In the genomic region with DNA sequence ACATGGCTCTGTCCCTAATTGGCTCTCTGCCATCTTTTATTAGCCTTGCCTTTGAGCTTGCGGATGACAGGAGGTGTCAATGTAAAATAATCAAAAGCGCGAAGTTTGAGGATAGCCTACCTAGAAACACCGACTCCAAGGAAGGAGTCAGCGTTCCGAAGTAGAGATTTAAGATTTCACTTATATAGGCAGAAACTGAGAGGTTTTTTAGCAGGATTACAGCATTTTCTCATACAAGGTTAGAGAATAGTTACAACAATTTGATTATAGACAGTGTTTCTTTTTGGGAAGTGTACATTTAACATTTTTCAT, we compare ENCODE assay signal across 8 cellular contexts. TPM values are rescaled to one million over a fixed set of nuclear protein-coding genes. Genes with fewer than 3 reads are reported as not detected.
DNase-seq lines count a peak whose midpoint lies in the region; ATAC-seq and TF ChIP-seq lines count a peak whose summit lies in the region.

No MANE protein-coding gene starts in this region.

- CTCF ChIA-PET in AG04450 (lab: Charles Lee) = interaction anchor here (0.9 to 1.0 kb wide), 2 partner anchors 78 to 210 kb away, joined by 3 to 4 read pairs; no protein-coding TSS in a partner anchor

- H3K4me3 Mint-ChIP-seq in endothelial cell (ENCODE audit: unreplicated experiment) = peak overlapping the region; percentile 94

- POLR2A ChIA-PET in AG04450 (lab: Yijun Ruan, JAX) = interaction anchor here (0.6 to 1.4 kb wide), 7 partner anchors 11 to 452 kb away, joined by 3 to 4 read pairs (median 3); a partner anchor contains a TSS

- H3K36me3 ChIP-seq in psoas muscle (ENCODE audit: insufficient read depth in 1 of 2, low read depth in 1 of 2) = peaks cover 0 to 25% of the 10 kb centered on the region in 2 donors

- peak overlapping the region; percentile 78 for H3K4me3 ChIP-seq in AG04450 (ENCODE audit: low read depth, low read length)
- peak overlapping the region; percentile 85 for H3K4me3 ChIP-seq in psoas muscle

- peaks cover 7% of the 10 kb centered on the region for H3K36me3 Mint-ChIP-seq in endothelial cell (ENCODE audit: low read depth, unreplicated experiment)

- peaks cover 4% of the 10 kb centered on the region for H3K4me1 ChIP-seq in psoas muscle

- H3K9me3 ChIP-seq in AG04450 (ENCODE audit: control insufficient read depth, insufficient read depth, low read length) (peaks cover 4% of the 10 kb centered on the region; the same call in 1 of the 2 replicates), psoas muscle (no peaks in the 10 kb centered on the region)

- WGBS in psoas muscle, 3 donors = 2 to 4% (median 4%) methylated on average over 6 of the region's 6 CpGs

- ATAC-seq in GM19452 (IDR thresholded peaks at IDR 0.05; ENCODE audit: unreplicated experiment) (peak; percentile 17), psoas muscle (no peak)

- TF ChIP-seq CTCF in AG04450 (IDR thresholded peaks at IDR 0.05; ENCODE audit: low read depth, low read length) = no peak
- TF ChIP-seq CTCF in endothelial cell (IDR thresholded peaks at IDR 0.05; ENCODE audit: unreplicated experiment) = no peak
- TF ChIP-seq CTCF in psoas muscle (IDR thresholded peaks at IDR 0.05) = no peak

- H3K9me3 Mint-ChIP-seq in endothelial cell (ENCODE audit: unreplicated experiment) = peaks cover 5% of the 10 kb centered on the region

- intact Hi-C loops in psoas muscle (cut with DNase I) = loop anchor here (5.0 to 10.0 kb wide), 2 partner anchors 360 to 427 kb away; a partner anchor contains a TSS

- no peak overlapping the region for H3K27ac ChIP-seq in AG04450 (ENCODE audit: low read depth, low read length)
- peak overlapping the region; percentile 54 for H3K27ac ChIP-seq in psoas muscle

- DNase-seq in AG04450 (ENCODE audit: low read depth, low spot score) (no peak), Kasumi-1 (lab: John Stamatoyannopoulos, UW) (peak; percentile 84 to 92), endothelial cell (ENCODE audit: low spot score) (no peak), psoas muscle (no peak), OCI-M1 (lab: John Stamatoyannopoulos, UW) (no peak), HT-29 (ENCODE audit: low spot score) (no peak)
- no peak for DNase-seq in central memory CD4-positive, alpha-beta T cell

- no peak overlapping the region for H3K27ac Mint-ChIP-seq in endothelial cell (ENCODE audit: unreplicated experiment)

- no peaks in the 10 kb centered on the region for H3K27me3 ChIP-seq in AG04450 (ENCODE audit: control insufficient read depth, insufficient read depth, low read length)
- no peaks in the 10 kb centered on the region for H3K27me3 ChIP-seq in psoas muscle (ENCODE audit: insufficient read depth in 3 of 3, low read length in 2 of 3)

- peaks cover 5% of the 10 kb centered on the region for H3K27me3 Mint-ChIP-seq in endothelial cell (ENCODE audit: unreplicated experiment)

- peaks cover 18% of the 10 kb centered on the region for H3K4me1 Mint-ChIP-seq in endothelial cell (ENCODE audit: unreplicated experiment)

RNA-seq across cellular contexts. Expression of a gene that starts 0.5 kb away (rescaled TPM):
- polyA plus RNA-seq in AG04450 (2011; rRNA removed) (15.0 and 18.5 TPM in 2 replicates), psoas muscle (1 to 10 TPM; 3.1 to 4.9 (median 3.2) TPM)
- 32.7 and 43.4 TPM in 2 replicates for polyA minus RNA-seq in AG04450 (2011; rRNA and poly(A)+ RNA removed)
- total RNA-seq in endothelial cell (ENCODE audit: unreplicated experiment) (20.0 TPM), psoas muscle (1 to 10 TPM; 4.4 to 6.0 (median 5.4) TPM)
- 7.9 and 13.2 TPM in 2 replicates for total RNA-seq in HT-29 (2014; rRNA removed; shearing (Covaris generic))

Comparison
In these comparisons a context has a peak if more than half of its experiments do, and no peak if none do; other contexts are left out.
1. DNase-seq: peak in Kasumi-1 (2 of 2); none in AG04450 (single experiment), endothelial cell (single experiment), psoas muscle (0 of 2), OCI-M1 (single experiment), central memory CD4-positive, alpha-beta T cell (single experiment) and HT-29 (single experiment).